8 cellular contexts compared by ENCODE assay signal in the genomic region with DNA sequence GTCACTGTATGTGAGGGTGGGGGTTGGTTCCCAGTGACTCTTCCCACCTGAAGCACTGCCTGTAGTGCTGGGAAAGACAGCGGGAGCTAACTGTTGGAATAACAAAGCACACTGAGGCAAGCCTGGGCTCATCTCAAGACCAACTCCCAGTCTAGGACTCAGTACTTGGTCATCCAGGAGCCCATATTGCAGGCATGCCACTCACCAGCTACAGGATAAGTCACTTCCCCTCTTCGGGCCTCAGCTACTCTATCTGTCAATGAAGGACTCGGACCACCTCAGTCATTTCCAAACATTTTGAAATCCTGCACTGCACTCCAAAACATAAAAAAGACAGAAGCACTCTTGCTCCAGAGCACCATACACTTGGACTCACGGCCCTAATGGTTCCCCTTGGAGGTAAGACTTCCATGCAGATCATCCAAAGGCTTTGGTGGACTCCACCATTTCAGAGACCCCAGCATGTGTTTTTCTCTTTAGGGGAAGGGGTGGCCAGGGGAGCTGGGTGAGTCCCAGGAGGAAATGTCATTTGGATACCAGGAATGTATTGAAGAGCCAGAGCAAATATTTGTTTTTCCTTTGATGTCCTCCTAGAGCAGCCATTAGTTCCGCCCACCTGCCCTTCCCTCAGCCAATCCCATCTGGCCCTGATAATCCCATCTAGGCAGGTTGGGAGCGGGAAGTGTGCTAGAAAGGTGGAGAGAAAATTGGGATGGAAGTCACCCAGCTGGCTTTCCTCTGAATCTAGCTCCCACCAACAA. TPM values are rescaled to one million over a fixed set of nuclear protein-coding genes. Genes with fewer than 3 reads are reported as not detected.
DNase-seq lines count a peak whose midpoint lies in the region; ATAC-seq, FAIRE-seq and TF ChIP-seq lines count a peak whose summit lies in the region.

No MANE protein-coding gene starts in this region.

- peak overlapping the region; percentile 13 to 74 for H3K27ac ChIP-seq in right atrium auricular region
- peak overlapping the region in 1 of 12 donors; percentile 61 for H3K27ac ChIP-seq in heart left ventricle
- peak overlapping the region; percentile 89 for H3K27ac ChIP-seq in VCaP
- H3K27ac ChIP-seq in kidney (ENCODE audit: low read depth in 2 of 2, low read length in 2 of 2): peak overlapping the region; percentile 69 to 80
- H3K27ac ChIP-seq in upper lobe of right lung: peak overlapping the region; percentile 71

- no peak for DNase-seq in right atrium auricular region (ENCODE audit: low spot score)
- no peak for DNase-seq in heart left ventricle
- DNase-seq in kidney: no peak
- no peak for DNase-seq in upper lobe of right lung
- DNase-seq in NCI-H1694 (lab: John Stamatoyannopoulos, UW): no peak
- DNase-seq in H4 (ENCODE audit: low spot score): no peak

- H3K4me3 ChIP-seq in right atrium auricular region: no peak overlapping the region
- peak overlapping the region in 1 of 12 donors; percentile 92 for H3K4me3 ChIP-seq in heart left ventricle
- peak overlapping the region; percentile 56 to 97 for H3K4me3 ChIP-seq in kidney (ENCODE audit: low read length in 2 of 2)
- peak overlapping the region; percentile 37 for H3K4me3 ChIP-seq in upper lobe of right lung

- H3K27me3 ChIP-seq in right atrium auricular region (no peaks in the 10 kb centered on the region), heart left ventricle (no peaks in the 10 kb centered on the region), upper lobe of right lung (no peaks in the 10 kb centered on the region)

- no peak for ATAC-seq in heart left ventricle
- no peak for ATAC-seq in upper lobe of right lung
- ATAC-seq in HG02642 (IDR thresholded peaks at IDR 0.05; ENCODE audit: poor library complexity, unreplicated experiment): no peak

- FAIRE-seq in kidney (lab: Jason Lieb, UNC): no peak

- TF ChIP-seq CTCF in right atrium auricular region (IDR thresholded peaks at IDR 0.05) (no peak), heart left ventricle (IDR thresholded peaks at IDR 0.05) (no peak), VCaP (conservative IDR thresholded peaks at IDR 0.05) (no peak), kidney (IDR thresholded peaks at IDR 0.05; ENCODE audit: borderline replicate concordance, extremely low read depth, insufficient read depth) (no peak), upper lobe of right lung (IDR thresholded peaks at IDR 0.05) (no peak)

- intact Hi-C loops in heart left ventricle (cut with DNase I): no loop called here
- intact Hi-C loops in kidney (cut with DNase I): no loop called here
- intact Hi-C loops in upper lobe of right lung (cut with DNase I): no loop called here

- H3K36me3 ChIP-seq in right atrium auricular region (no peaks in the 10 kb centered on the region), heart left ventricle (no peaks in the 10 kb centered on the region), kidney (ENCODE audit: control insufficient read depth in 1 of 2, insufficient read depth in 2 of 2, low read length in 2 of 2) (peaks cover 0 to 2% of the 10 kb centered on the region in 2 donors), upper lobe of right lung (no peaks in the 10 kb centered on the region)

- H3K4me1 ChIP-seq in right atrium auricular region (peaks cover 0 to 62% of the 10 kb centered on the region in 2 donors), heart left ventricle (peaks cover 12 to 82% (median 47%) of the 10 kb centered on the region in 12 donors), kidney (ENCODE audit: control insufficient read depth in 1 of 2, insufficient read depth in 1 of 2, low read depth in 1 of 2, low read length in 2 of 2) (peaks cover 36 to 50% of the 10 kb centered on the region in 2 donors), upper lobe of right lung (peaks cover 69% of the 10 kb centered on the region)

- WGBS in heart left ventricle, 4 donors: 92 to 99% (median 94%) methylated on average over 5 to 6 of the region's 6 CpGs

- H3K9me3 ChIP-seq in right atrium auricular region (no peaks in the 10 kb centered on the region), heart left ventricle (no peaks in the 10 kb centered on the region), kidney (ENCODE audit: control insufficient read depth in 1 of 2, low read length in 2 of 2) (no peaks in the 10 kb centered on the region), upper lobe of right lung (no peaks in the 10 kb centered on the region)

- peak overlapping the region; percentile 62 to 79 for H3K9ac ChIP-seq in kidney (ENCODE audit: low read length in 2 of 2)

- no peak for TF ChIP-seq POLR2A in heart left ventricle (IDR thresholded peaks at IDR 0.05)

RNA-seq across cellular contexts. Expression of gene NUAK2, which starts 3.1 kb away (rescaled TPM):
- 1 to 10 TPM in 1 of 2 donors, under 1 TPM in 1; 0.67 to 1.7 TPM for total RNA-seq in right atrium auricular region
- 1 to 10 TPM in 3 of 9 donors, under 1 TPM in 6; 0.25 to 2.6 (median 0.82) TPM for total RNA-seq in heart left ventricle
- under 1 TPM; 0.46 to 0.50 TPM for polyA plus RNA-seq in heart left ventricle
- 19.4 TPM for total RNA-seq in kidney
- polyA plus RNA-seq in kidney (ENCODE audit: insufficient read depth, low read depth, low replicate concordance): 15.1 TPM
- total RNA-seq in upper lobe of right lung: 8.8 TPM
- total RNA-seq in H4 (2014; rRNA removed; shearing (Covaris generic)): 0.92 and 1.0 TPM in 2 replicates

RNA-seq across cellular contexts. Expression of gene KLHDC8A, which starts 38.3 kb away (rescaled TPM):
- under 1 TPM in 1 of 2 donors, not detected in 1; 0.24 TPM for total RNA-seq in right atrium auricular region
- under 1 TPM in 2 of 9 donors, not detected in 7; 0.14 to 0.18 TPM for total RNA-seq in heart left ventricle
- under 1 TPM in 1 of 2 donors, not detected in 1; 0.30 TPM for polyA plus RNA-seq in heart left ventricle
- total RNA-seq in kidney: not detected
- polyA plus RNA-seq in kidney (ENCODE audit: insufficient read depth, low read depth, low replicate concordance): not detected
- 0.78 TPM for total RNA-seq in upper lobe of right lung
- total RNA-seq in H4 (2014; rRNA removed; shearing (Covaris generic)): not detected in 2 replicates

Comparison
In these comparisons a context has a peak if more than half of its experiments do, and no peak if none do; other contexts are left out.
1. H3K4me3 ChIP-seq: peak in kidney (2 of 2) and upper lobe of right lung (single experiment); none in right atrium auricular region (0 of 2).